ENCODE assay signal across 9 cellular contexts in genomic region chr9:137076636-137077009, GRCh38. TPM values are rescaled to one million over a fixed set of nuclear protein-coding genes. Genes with fewer than 3 reads are reported as not detected.
DNase-seq lines count a peak whose midpoint lies in the region; ATAC-seq and TF ChIP-seq lines count a peak whose summit lies in the region.
"Had no signal": no experiment of that assay in that cellular context is flagged by ENCODE, and none has a peak within 500 bp of the region (broad histone marks: within the 10 kb centered on the region; RNA-seq: fewer than 3 reads in every experiment).

No MANE protein-coding gene starts in this region.

- H3K4me3 ChIP-seq in thoracic aorta = peak overlapping the region; percentile 80

- H3K4me1 Mint-ChIP-seq in activated CD4-positive, alpha-beta T cell treated with anti-CD3 and anti-CD28 coated beads for 36 hours = no peaks in the 10 kb centered on the region
- peaks cover 2% of the 10 kb centered on the region for H3K4me1 Mint-ChIP-seq in activated naive CD8-positive, alpha-beta T cell treated with anti-CD3 and anti-CD28 coated beads for 36 hours

- no peak for DNase-seq in activated CD4-positive, alpha-beta T cell treated with anti-CD3 and anti-CD28 coated beads for 36 hours
- DNase-seq in activated CD4-positive, alpha-beta T cell treated with anti-CD3 and anti-CD28 coated beads for 48 hours = no peak
- no peak for DNase-seq in activated naive CD8-positive, alpha-beta T cell treated with anti-CD3 and anti-CD28 coated beads for 36 hours
- DNase-seq in thoracic aorta (ENCODE audit: low spot score) = no peak
- no peak for DNase-seq in globus pallidus (ENCODE audit: low spot score)
- no peak for DNase-seq in AG08396 (ENCODE audit: low spot score)
- no peak for DNase-seq in NCI-H1417 (lab: John Stamatoyannopoulos, UW)
- DNase-seq: NCI-H2107 had no signal

- no peak overlapping the region for H3K27ac Mint-ChIP-seq in activated CD4-positive, alpha-beta T cell treated with anti-CD3 and anti-CD28 coated beads for 36 hours
- H3K27ac Mint-ChIP-seq in activated naive CD8-positive, alpha-beta T cell treated with anti-CD3 and anti-CD28 coated beads for 36 hours = no peak overlapping the region

- H3K4me1 ChIP-seq in thoracic aorta (ENCODE audit: control insufficient read depth in 1 of 2, low read depth in 2 of 2) = peaks cover 11 to 21% of the 10 kb centered on the region in 2 donors

- ATAC-seq in activated CD4-positive, alpha-beta T cell treated with anti-CD3 and anti-CD28 coated beads for 36 hours = no peak
- no peak for ATAC-seq in thoracic aorta (ENCODE audit: insufficient number of reproducible peaks, low FRiP score, low read depth)

- H3K9me3 Mint-ChIP-seq in activated CD4-positive, alpha-beta T cell treated with anti-CD3 and anti-CD28 coated beads for 36 hours (ENCODE audit: low read depth) = no peaks in the 10 kb centered on the region
- no peaks in the 10 kb centered on the region for H3K9me3 Mint-ChIP-seq in activated naive CD8-positive, alpha-beta T cell treated with anti-CD3 and anti-CD28 coated beads for 36 hours

- H3K27ac ChIP-seq in layer of hippocampus (ENCODE audit: low read depth, low read length) = peak overlapping the region; percentile 96
- peak overlapping the region in 1 of 2 donors; percentile 9 for H3K27ac ChIP-seq in thoracic aorta

- CTCF ChIA-PET in activated CD4-positive, alpha-beta T cell treated with anti-CD3 and anti-CD28 coated beads for 36 hours (lab: Charles Lee) = interaction anchor here (0.5 to 1.9 kb wide), 7 partner anchors 8 to 137 kb away, joined by 3 to 10 read pairs (median 4); partner anchors contain the start of genes MAN1B1 and NPDC1

- POLR2A ChIA-PET in activated CD4-positive, alpha-beta T cell treated with anti-CD3 and anti-CD28 coated beads for 36 hours (lab: Charles Lee) = interaction anchor here (1.0 kb wide), 1 partner anchor 10 kb away, joined by 5 read pairs; the partner anchor contains the start of gene MAN1B1

- H3K36me3 Mint-ChIP-seq in activated CD4-positive, alpha-beta T cell treated with anti-CD3 and anti-CD28 coated beads for 36 hours (ENCODE audit: low read depth) = peaks cover 5% of the 10 kb centered on the region
- peaks cover 4% of the 10 kb centered on the region for H3K36me3 Mint-ChIP-seq in activated naive CD8-positive, alpha-beta T cell treated with anti-CD3 and anti-CD28 coated beads for 36 hours

- H3K27me3 ChIP-seq in layer of hippocampus (ENCODE audit: control insufficient read depth, insufficient read depth, low read length) (no peaks in the 10 kb centered on the region), thoracic aorta (replicated peaks; ENCODE audit: insufficient read depth) (no peaks in the 10 kb centered on the region)

- peaks cover 10% of the 10 kb centered on the region for H3K36me3 ChIP-seq in thoracic aorta

- intact Hi-C loops in activated CD4-positive, alpha-beta T cell treated with anti-CD3 and anti-CD28 coated beads for 36 hours (cut with DNase I, micrococcal nuclease) = loop anchor here in 1 of 2 experiments (1.0 kb wide), 1 partner anchor 10 kb away; the partner anchor contains the start of gene MAN1B1

- H3K27me3 Mint-ChIP-seq in activated CD4-positive, alpha-beta T cell treated with anti-CD3 and anti-CD28 coated beads for 36 hours = no peaks in the 10 kb centered on the region
- no peaks in the 10 kb centered on the region for H3K27me3 Mint-ChIP-seq in activated naive CD8-positive, alpha-beta T cell treated with anti-CD3 and anti-CD28 coated beads for 36 hours

- H3K9me3 ChIP-seq in thoracic aorta = no peaks in the 10 kb centered on the region

- TF ChIP-seq CTCF in thoracic aorta (IDR thresholded peaks at IDR 0.05) = no peak

- peak overlapping the region; percentile 69 for H3K4me3 Mint-ChIP-seq in activated CD4-positive, alpha-beta T cell treated with anti-CD3 and anti-CD28 coated beads for 36 hours
- peak overlapping the region; percentile 68 for H3K4me3 Mint-ChIP-seq in activated naive CD8-positive, alpha-beta T cell treated with anti-CD3 and anti-CD28 coated beads for 36 hours

RNA-seq across cellular contexts. Expression of gene UAP1L1, which starts 0.7 kb away (rescaled TPM):
- total RNA-seq in activated CD4-positive, alpha-beta T cell treated with anti-CD3 and anti-CD28 coated beads for 36 hours = 10 to 100 TPM; 12.5 to 14.4 TPM
- total RNA-seq in activated naive CD8-positive, alpha-beta T cell treated with anti-CD3 and anti-CD28 coated beads for 36 hours = 10 to 100 TPM; 22.9 to 23.5 TPM
- total RNA-seq in thoracic aorta = 10 to 100 TPM in 1 of 2 donors, 1 to 10 TPM in 1; 9.6 to 11.4 TPM

RNA-seq across cellular contexts. Expression of gene SAPCD2, which starts 6.3 kb away (rescaled TPM):
- 1 to 10 TPM; 6.4 to 8.8 TPM for total RNA-seq in activated CD4-positive, alpha-beta T cell treated with anti-CD3 and anti-CD28 coated beads for 36 hours
- 10 to 100 TPM; 15.2 to 15.4 TPM for total RNA-seq in activated naive CD8-positive, alpha-beta T cell treated with anti-CD3 and anti-CD28 coated beads for 36 hours
- under 1 TPM; 0.41 to 0.92 TPM for total RNA-seq in thoracic aorta

RNA-seq across cellular contexts. Expression of gene MAN1B1, which starts 10.2 kb away (rescaled TPM):
- 10 to 100 TPM; 21.6 to 26.7 TPM for total RNA-seq in activated CD4-positive, alpha-beta T cell treated with anti-CD3 and anti-CD28 coated beads for 36 hours
- 10 to 100 TPM; 24.7 to 25.1 TPM for total RNA-seq in activated naive CD8-positive, alpha-beta T cell treated with anti-CD3 and anti-CD28 coated beads for 36 hours
- 10 to 100 TPM; 32.9 to 52.9 TPM for total RNA-seq in thoracic aorta

RNA-seq across cellular contexts. Expression of gene ENTPD2, which starts 22.8 kb away (rescaled TPM):
- under 1 TPM in 1 of 2 experiments, not detected in 1; 0.19 TPM for total RNA-seq in activated CD4-positive, alpha-beta T cell treated with anti-CD3 and anti-CD28 coated beads for 36 hours
- total RNA-seq in activated naive CD8-positive, alpha-beta T cell treated with anti-CD3 and anti-CD28 coated beads for 36 hours = not detected
- total RNA-seq in thoracic aorta = under 1 TPM; 0.92 to 0.95 TPM

RNA-seq across cellular contexts. Expression of gene NPDC1, which starts 30.6 kb away (rescaled TPM):
- 10 to 100 TPM; 21.0 to 23.1 TPM for total RNA-seq in activated CD4-positive, alpha-beta T cell treated with anti-CD3 and anti-CD28 coated beads for 36 hours
- 10 to 100 TPM; 13.2 to 13.5 TPM for total RNA-seq in activated naive CD8-positive, alpha-beta T cell treated with anti-CD3 and anti-CD28 coated beads for 36 hours
- 10 to 100 TPM; 71.5 to 95.8 TPM for total RNA-seq in thoracic aorta
